Comparison of ENCODE assay signal across 8 cellular contexts in the genomic region with DNA sequence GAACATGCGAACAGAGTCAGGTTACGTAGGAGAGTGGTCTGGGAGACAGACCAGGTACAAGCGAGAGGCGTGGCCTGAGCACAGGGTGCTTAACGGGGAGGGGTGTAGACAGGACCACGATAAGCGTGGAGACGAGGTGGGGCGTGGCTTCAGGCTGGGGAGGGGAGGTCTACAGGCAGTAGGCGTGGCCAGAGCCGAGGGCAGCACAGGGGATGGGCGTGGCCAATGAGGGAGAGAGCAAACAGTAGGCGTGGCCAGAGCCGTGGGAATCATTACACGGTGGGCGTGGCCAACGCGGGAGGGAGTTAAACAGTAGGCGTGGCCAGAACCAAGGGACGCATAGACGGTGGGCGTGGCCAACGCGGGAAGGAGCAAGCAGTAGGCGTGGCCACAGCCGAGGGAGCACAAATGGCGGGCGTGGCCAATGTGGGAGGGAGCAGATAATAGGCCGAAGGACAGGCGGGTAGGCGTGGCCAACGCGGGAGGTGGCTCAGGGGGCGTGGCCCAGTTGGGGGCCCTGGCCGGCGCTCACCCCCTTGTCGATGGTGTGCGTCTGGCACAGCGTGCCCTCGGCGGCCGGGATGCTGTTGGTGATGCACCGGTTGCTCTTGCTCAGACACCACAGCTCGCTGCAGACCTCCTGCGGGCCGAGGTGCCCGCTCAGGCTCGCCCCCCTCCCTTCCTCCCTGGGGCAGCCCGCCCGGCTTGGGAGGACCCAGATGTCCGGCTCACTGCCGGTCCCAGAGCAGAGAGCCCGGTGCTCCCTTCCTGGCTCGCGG. TPM values are rescaled to one million over a fixed set of nuclear protein-coding genes. Genes with fewer than 3 reads are reported as not detected.
A peak's percentile ranks its signal among the peaks of the same experiment; 100 is the strongest.
DNase-seq lines count a peak whose midpoint lies in the region; ATAC-seq and TF ChIP-seq lines count a peak whose summit lies in the region.

No MANE protein-coding gene starts in this region.

- peak overlapping the region in 5 of 6 donors; percentile 2 to 84 (median 64) for H3K27ac Mint-ChIP-seq in naive B cell

- H3K4me3 Mint-ChIP-seq in naive B cell = peak overlapping the region; percentile 72 to 92 (median 88)

- H3K36me3 ChIP-seq in OCI-LY7 (ENCODE audit: insufficient read depth, low read length) = no peaks in the 10 kb centered on the region

- 0 out of 2 replicates have a peak, but pooled peaks cover 9% of the 10 kb centered on the region for H3K9me3 ChIP-seq in OCI-LY7 (ENCODE audit: low read length)

- ATAC-seq in naive B cell (ENCODE audit: low read depth in 2 of 2) = peak; percentile 76 to 81
- ATAC-seq in HG03342 (IDR thresholded peaks at IDR 0.05; ENCODE audit: unreplicated experiment) = no peak

- no peak overlapping the region for H3K4me2 ChIP-seq in OCI-LY7 (ENCODE audit: low read length)

- H3K36me3 Mint-ChIP-seq in naive B cell = peaks cover 9 to 25% of the 10 kb centered on the region in 2 donors

- peaks cover 26 to 77% (median 59%) of the 10 kb centered on the region in 3 donors for H3K27me3 Mint-ChIP-seq in naive B cell

- H3K4me1 ChIP-seq in OCI-LY7 (ENCODE audit: insufficient read depth, low read length, poor library complexity, severe bottlenecking) = no peaks in the 10 kb centered on the region

- H3K9me2 ChIP-seq in OCI-LY7 (ENCODE audit: insufficient read depth, low read length) = no peaks in the 10 kb centered on the region

- no peaks in the 10 kb centered on the region for H3K79me2 ChIP-seq in OCI-LY7 (ENCODE audit: insufficient read depth, low read depth, low read length)

- no peak overlapping the region for H3K27ac ChIP-seq in OCI-LY7 (ENCODE audit: low read depth, low read length, poor library complexity, severe bottlenecking)

- intact Hi-C loops in OCI-LY7 (cut with micrococcal nuclease; ENCODE audit: unreplicated experiment) = no loop called here

- CTCF ChIA-PET in OCI-LY7 (lab: Charles Lee; ENCODE audit: unreplicated experiment) = no interaction called here

- peaks cover 19 to 24% (median 21%) of the 10 kb centered on the region in 3 donors for H3K4me1 Mint-ChIP-seq in naive B cell

- no TSS peak for BruUV-seq in OCI-LY7 (replicated peaks; lab: Mats Ljungman, UMichigan)

- H3K4me3 ChIP-seq in OCI-LY7 (ENCODE audit: low read depth, low read length, poor library complexity, severe bottlenecking) = no peak overlapping the region
- H3K4me3 ChIP-seq in fibroblast of pulmonary artery (replicated peaks; ENCODE audit: low read depth, low read length) = peak overlapping the region; percentile 46

- peaks cover 6 to 20% (median 13%) of the 10 kb centered on the region in 7 donors for H3K9me3 Mint-ChIP-seq in naive B cell

- DNase-seq in COLO829 (ENCODE audit: low spot score) = peak; percentile 54
- peak; percentile 30 for DNase-seq in OCI-LY7 (ENCODE audit: low spot score)
- peak; percentile 88 for DNase-seq in activated T-helper 1 cell treated with Interleukin-2 at 50 U/mL for 16 hours (ENCODE audit: low read depth)
- peak; percentile 98 for DNase-seq in fibroblast of pulmonary artery (ENCODE audit: low read depth)
- DNase-seq in naive B cell = peak; percentile 73
- peak; percentile 94 for DNase-seq in stimulated activated CD8-positive, alpha-beta memory T cell treated with anti-CD3 and anti-CD28 coated beads, Interleukin-4, amount 100 ng/mL, for 24 hours (ENCODE audit: low read depth)
- DNase-seq in SIG-M5 (lab: John Stamatoyannopoulos, UW) = no peak

- POLR2A ChIA-PET in OCI-LY7 (lab: Charles Lee) = interaction anchor here (0.6 kb wide), 1 partner anchor 88 kb away, joined by 3 read pairs; no protein-coding TSS in a partner anchor

- no peaks in the 10 kb centered on the region for H4K20me1 ChIP-seq in OCI-LY7 (ENCODE audit: insufficient read depth, low read length)

- TF ChIP-seq CTCF in OCI-LY7 (conservative IDR thresholded peaks at IDR 0.05; ENCODE audit: low read length) = no peak
- no peak for TF ChIP-seq CTCF in fibroblast of pulmonary artery (IDR thresholded peaks at IDR 0.05; ENCODE audit: low read length, missing control alignments)

- no peak overlapping the region for H2AFZ ChIP-seq in OCI-LY7 (ENCODE audit: low read length)

RNA-seq across cellular contexts. Expression of a gene that starts 15.2 kb away (rescaled TPM):
- 5.1 and 8.8 TPM in 2 replicates for total RNA-seq in OCI-LY7 (2014; rRNA removed; shearing (Covaris generic))
- total RNA-seq in OCI-LY7 (2022) = 14.9 and 18.4 TPM in 2 replicates
- 10 to 100 TPM in 3 of 6 donors, 1 to 10 TPM in 3; 7.2 to 24.4 (median 9.6) TPM for polyA plus RNA-seq in naive B cell (ENCODE audit: low read depth in 6 of 6)

RNA-seq across cellular contexts. Expression of a gene that starts 18.1 kb away (rescaled TPM):
- not detected in 2 replicates for total RNA-seq in OCI-LY7 (2014; rRNA removed; shearing (Covaris generic))
- total RNA-seq in OCI-LY7 (2022) = not detected in 2 replicates
- under 1 TPM in 1 of 6 donors, not detected in 5; 0.31 TPM for polyA plus RNA-seq in naive B cell (ENCODE audit: low read depth in 6 of 6)

RNA-seq across cellular contexts. Expression of a gene that starts 38.0 kb away (rescaled TPM):
- total RNA-seq in OCI-LY7 (2014; rRNA removed; shearing (Covaris generic)) = not detected in 2 replicates
- total RNA-seq in OCI-LY7 (2022) = not detected in 2 replicates
- polyA plus RNA-seq in naive B cell (ENCODE audit: low read depth in 6 of 6) = not detected
